19 cellular contexts compared by ENCODE assay signal in genomic region chr5:127585661-127586060, GRCh38.
A peak's percentile ranks its signal among the peaks of the same experiment; 100 is the strongest.
DNase-seq lines count a peak whose midpoint lies in the region; ATAC-seq, FAIRE-seq and TF ChIP-seq lines count a peak whose summit lies in the region.
"Had no signal": no experiment of that assay in that cellular context is flagged by ENCODE, and none has a peak within 500 bp of the region (broad histone marks: within the 10 kb centered on the region; RNA-seq: fewer than 3 reads in every experiment).

No MANE protein-coding gene starts in this region.

- no peaks in the 10 kb centered on the region for H3K27me3 Mint-ChIP-seq in type B pancreatic cell

- FAIRE-seq in H1 (lab: Jason Lieb, UNC), result no peak
- no peak for FAIRE-seq in D721Med (lab: Jason Lieb, UNC)
- FAIRE-seq: kidney had no signal

- POLR2A ChIA-PET in H1 (lab: Charles Lee; ENCODE audit: partially characterized antibody), result no interaction called here

- no peak overlapping the region for H3K14ac ChIP-seq in H1 (ENCODE audit: insufficient read length)

- H3K79me2 ChIP-seq in H1 (ENCODE audit: control insufficient read depth in 1 of 2, insufficient read depth in 2 of 2, low read length in 2 of 2), result no peaks in the 10 kb centered on the region

- no peaks in the 10 kb centered on the region for H3K9me3 Mint-ChIP-seq in type B pancreatic cell
- H3K9me3 Mint-ChIP-seq: activated naive CD4-positive, alpha-beta T cell treated with anti-CD3 and anti-CD28 coated beads, Interleukin-2, amount 50 U/mL, for 72 hours had no signal

- no peak for TF ChIP-seq CTCF in H1 (IDR thresholded peaks at IDR 0.05; ENCODE audit: control extremely low read depth in 1 of 3, insufficient read depth in 1 of 3, low read depth in 1 of 3, low read length in 3 of 3)
- TF ChIP-seq CTCF in type B pancreatic cell (conservative IDR thresholded peaks at IDR 0.05), result no peak
- TF ChIP-seq CTCF in D721Med (IDR thresholded peaks at IDR 0.05; ENCODE audit: insufficient read depth, missing control alignments), result no peak

- H2BK5ac ChIP-seq in H1 (ENCODE audit: low read depth, low read length), result no peak overlapping the region

- H4K20me1 ChIP-seq in H1 (replicated peaks in 1 of 2; ENCODE audit: control insufficient read depth in 1 of 2, insufficient read depth in 2 of 2, low read length in 2 of 2), result no peaks in the 10 kb centered on the region

- no peak overlapping the region for H2AK5ac ChIP-seq in H1 (ENCODE audit: low read depth, low read length)

- no peak overlapping the region for H3K4ac ChIP-seq in H1 (replicated peaks; ENCODE audit: insufficient read length, low read depth, low read length)

- no peaks in the 10 kb centered on the region; the same call in 1 of the 2 replicates for H3K23me2 ChIP-seq in H1 (ENCODE audit: low read depth, low read length)

- no peak overlapping the region for H2BK12ac ChIP-seq in H1 (ENCODE audit: low read depth, low read length)

- H3K79me1 ChIP-seq in H1 (ENCODE audit: low read depth, low read length), result no peaks in the 10 kb centered on the region

- H3K18ac ChIP-seq in H1 (ENCODE audit: extremely low read depth, low read length), result no peak overlapping the region

- H3K56ac ChIP-seq in H1 (replicated peaks; ENCODE audit: insufficient read length, low read depth, low read length), result no peak overlapping the region

- no peak overlapping the region for H4K5ac ChIP-seq in H1 (ENCODE audit: insufficient read length, low read depth, low read length)

- H3K27ac Mint-ChIP-seq in type B pancreatic cell, result no peak overlapping the region
- H3K27ac Mint-ChIP-seq: activated naive CD4-positive, alpha-beta T cell treated with anti-CD3 and anti-CD28 coated beads, Interleukin-2, amount 50 U/mL, for 72 hours; mesothelial cell of epicardium had no signal

- H3K4me1 ChIP-seq in H1 (replicated peaks in 1 of 4; ENCODE audit: control insufficient read depth in 3 of 4, insufficient read depth in 4 of 4, low read length in 3 of 4), result peaks cover 3 to 13% (median 5%) of the 10 kb centered on the region in 4 experiments; a peak in 6 of 7 replicates
- H3K4me1 ChIP-seq: heart right ventricle, transverse colon had no signal

- no peaks in the 10 kb centered on the region for H3K27me3 ChIP-seq in H1 (replicated peaks in 1 of 4; ENCODE audit: control insufficient read depth in 3 of 4, extremely low read depth in 1 of 4, insufficient read depth in 3 of 4, low read length in 3 of 4)
- H3K27me3 ChIP-seq: heart right ventricle, transverse colon had no signal

- H4K91ac ChIP-seq in H1 (replicated peaks; ENCODE audit: insufficient read length, low read length), result no peak overlapping the region

- H3K23ac ChIP-seq in H1 (ENCODE audit: insufficient read length), result no peak overlapping the region

- TF ChIP-seq EP300 in H1 (IDR thresholded peaks at IDR 0.05; ENCODE audit: borderline replicate concordance in 1 of 2, low read depth in 2 of 2, low read length in 2 of 2), result no peak

- ATAC-seq in GM18511 (IDR thresholded peaks at IDR 0.05; ENCODE audit: unreplicated experiment) (peak; percentile 29), GM21825 (IDR thresholded peaks at IDR 0.05; ENCODE audit: unreplicated experiment) (peak; percentile 28), HG03460 (IDR thresholded peaks at IDR 0.05; ENCODE audit: unreplicated experiment) (peak; percentile 23), HG02852 (IDR thresholded peaks at IDR 0.05; ENCODE audit: unreplicated experiment) (no peak)
- ATAC-seq: activated CD4-positive, CD25-positive, alpha-beta regulatory T cell treated with anti-CD3 and anti-CD28 coated beads, Interleukin-2, amount 50 U/mL, for 24 hours; activated naive CD4-positive, alpha-beta T cell treated with anti-CD3 and anti-CD28 coated beads, Interleukin-2, amount 50 U/mL, for 72 hours; heart right ventricle had no signal

- H3K4me1 Mint-ChIP-seq in type B pancreatic cell (ENCODE audit: unreplicated experiment), result peaks cover 3% of the 10 kb centered on the region
- H3K4me1 Mint-ChIP-seq: mesothelial cell of epicardium had no signal

- H3K27ac ChIP-seq in H1 (ENCODE audit: low read depth, low read length), result no peak overlapping the region
- H3K27ac ChIP-seq: heart right ventricle, transverse colon had no signal

- H3K9me3 ChIP-seq in H1 (ENCODE audit: insufficient read depth in 2 of 2, low read depth in 1 of 2, low read length in 1 of 2), result no peaks in the 10 kb centered on the region
- H3K9me3 ChIP-seq: heart right ventricle, transverse colon had no signal

- H3K36me3 Mint-ChIP-seq in type B pancreatic cell, result no peaks in the 10 kb centered on the region
- H3K36me3 Mint-ChIP-seq: activated naive CD4-positive, alpha-beta T cell treated with anti-CD3 and anti-CD28 coated beads, Interleukin-2, amount 50 U/mL, for 72 hours; mesothelial cell of epicardium had no signal

- H3K4me2 ChIP-seq in H1 (ENCODE audit: insufficient read depth in 1 of 2, low read depth in 2 of 2, low read length in 2 of 2), result no peak overlapping the region

- no peak overlapping the region for H4K8ac ChIP-seq in H1 (ENCODE audit: extremely low read depth, insufficient read depth, low read length)

- DNase-seq in H1 (ENCODE audit: low read depth in 1 of 2, low spot score in 2 of 2) (no peak), type B pancreatic cell (ENCODE audit: extremely low spot score, unreplicated experiment) (no peak), D721Med (ENCODE audit: insufficient read length, low spot score) (no peak), NCI-H2196 treated with DMSO at 0.1 percent for 48 hours (lab: John Stamatoyannopoulos, UW; ENCODE audit: unreplicated experiment) (no peak)
- DNase-seq: activated T-cell treated with anti-CD3 and anti-CD28 coated beads for 4 hours; DMS 273 treated with DMSO at 0.1 percent for 48 hours; heart right ventricle; kidney; NCI-H187 treated with DMSO at 0.1 percent for 48 hours; NCI-H748 treated with DMSO at 0.1 percent for 48 hours; stimulated activated CD4-positive, alpha-beta T cell treated with anti-CD3 and anti-CD28 coated beads, Interleukin-4, amount 100 ng/mL, for 4 hours; transverse colon had no signal

- peak overlapping the region; percentile 55; the same call in 1 of the 2 replicates for H2AFZ ChIP-seq in H1 (ENCODE audit: low read length)

- CTCF ChIA-PET in H1 (lab: Charles Lee; ENCODE audit: partially characterized antibody), result interaction anchor here (1.0 to 1.8 kb wide), 4 partner anchors 10 to 21 kb away, joined by 3 to 6 read pairs (median 4); no protein-coding TSS in a partner anchor

- H3K36me3 ChIP-seq in H1 (ENCODE audit: control insufficient read depth in 2 of 4, insufficient read depth in 4 of 4, low read length in 3 of 4), result no peaks in the 10 kb centered on the region
- H3K36me3 ChIP-seq: heart right ventricle, transverse colon had no signal

- no peak for TF ChIP-seq POLR2A in H1 (IDR thresholded peaks at IDR 0.05; ENCODE audit: control extremely low read depth in 1 of 2, low read depth in 2 of 2, low read length in 2 of 2)

- WGBS in H1 (ENCODE audit: extremely low coverage in 1 of 2, insufficient coverage in 1 of 2, insufficient read length in 1 of 2, insufficient replicate concordance in 2 of 2, low coverage in 1 of 2, low lambda C conversion rate in 2 of 2, missing lambda C conversion rate in 1 of 2), 2 experiments, result 66% methylated on average over 3 of the region's 3 CpGs; no CpG with 5 or more reads in 1 of the 2 experiments

- H2BK120ac ChIP-seq in H1 (replicated peaks; ENCODE audit: low read depth, low read length), result no peak overlapping the region

- no peak overlapping the region for H3K9ac ChIP-seq in H1 (replicated peaks in 1 of 4; ENCODE audit: extremely low read depth in 1 of 4, low read depth in 3 of 4, low read length in 3 of 4)

- H3K4me3 Mint-ChIP-seq in type B pancreatic cell, result no peak overlapping the region
- H3K4me3 Mint-ChIP-seq: mesothelial cell of epicardium had no signal

- H2BK15ac ChIP-seq in H1 (ENCODE audit: low read length), result no peak overlapping the region

- H2BK20ac ChIP-seq in H1 (ENCODE audit: low read length), result no peak overlapping the region

- no peak for TF ChIP-seq RAD21 in H1 (IDR thresholded peaks at IDR 0.05 in 1 of 2, conservative IDR thresholded peaks at IDR 0.05 in 1 of 2; ENCODE audit: low read depth in 2 of 2, low read length in 2 of 2)

- H3K4me3 ChIP-seq in H1 (ENCODE audit: extremely low read depth in 1 of 4, insufficient read depth in 2 of 4, low read depth in 3 of 4, low read length in 4 of 4), result no peak overlapping the region
- H3K4me3 ChIP-seq: heart right ventricle, transverse colon had no signal

TF ChIP-seq in H1, 55 proteins besides CTCF, POLR2A, EP300 and RAD21 (continues in another document):
- TF ChIP-seq SIX5 (IDR thresholded peaks at IDR 0.05; ENCODE audit: low read depth, low read length) (no peak), TAF7 (optimal IDR thresholded peaks at IDR 0.05; ENCODE audit: borderline replicate concordance, low read depth, low read length) (no peak), SIRT6 (IDR thresholded peaks at IDR 0.05; ENCODE audit: low read length) (no peak), BRCA1 (IDR thresholded peaks at IDR 0.05; ENCODE audit: low read depth, low read length) (no peak)
